In the genomic region with DNA sequence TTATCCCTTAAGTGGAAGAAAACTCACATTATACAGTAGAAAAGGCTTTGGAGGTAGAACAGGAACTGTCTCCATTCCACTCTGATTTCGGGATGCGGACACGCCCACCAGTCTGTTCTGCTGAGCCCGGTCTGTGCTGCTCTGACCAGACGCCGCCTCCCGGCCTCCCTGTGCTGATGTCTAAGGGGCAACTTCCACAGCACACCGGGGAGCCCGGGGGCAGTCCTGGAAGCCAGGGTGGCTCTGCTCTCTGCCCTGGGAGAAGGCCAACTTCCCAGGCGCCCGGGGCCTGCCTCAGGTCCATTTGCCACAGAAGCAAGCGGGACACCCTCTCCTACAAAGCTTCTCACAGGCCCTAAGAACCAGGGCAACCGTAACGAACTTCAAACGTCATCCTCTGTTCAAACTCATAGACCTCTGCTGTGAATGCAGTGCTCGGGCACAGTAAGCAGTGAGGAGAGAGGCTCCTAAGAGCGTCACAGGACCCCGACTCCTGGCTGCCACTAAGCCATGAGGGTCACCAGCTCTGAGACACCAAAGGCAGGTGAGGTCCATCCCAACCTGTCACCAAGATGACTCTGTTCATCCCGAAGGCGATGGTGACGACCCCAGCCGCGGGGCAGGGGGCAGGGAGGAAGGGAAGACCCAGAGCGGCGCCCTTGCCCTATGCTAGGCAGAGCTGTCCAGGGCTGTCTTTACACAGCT, we compare ENCODE assay signal across 14 cellular contexts.
"Had no signal": no experiment of that assay in that cellular context is flagged by ENCODE, and none has a peak within 500 bp of the region (broad histone marks: within the 10 kb centered on the region; RNA-seq: fewer than 3 reads in every experiment).

No MANE protein-coding gene starts in this region.

- H2AFZ ChIP-seq: hepatocyte, parathyroid adenoma had no signal

- DNase-seq: activated CD4-positive, CD25-positive, alpha-beta regulatory T cell treated with anti-CD3 and anti-CD28 coated beads, Interleukin-2, amount 50 U/mL, for 72 hours; activated effector memory CD4-positive, alpha-beta T cell treated with Interleukin-2 at 50 U/mL for 16 hours; activated naive CD4-positive, alpha-beta T cell treated with anti-CD3 and anti-CD28 coated beads, Interleukin-2, amount 50 U/mL, for 16 hours; activated T-cell treated with anti-CD3 and anti-CD28 coated beads, Interleukin-2, amount 50 U/mL, for 1 hour; naive B cell; stimulated activated CD4-positive, alpha-beta T cell treated with anti-CD3 and anti-CD28 coated beads, Interleukin-12 subunit alpha, Interleukin-12 subunit beta, amount 100 ng/mL, for 4 hours; stimulated activated CD4-positive, alpha-beta T cell treated with anti-CD3 and anti-CD28 coated beads, Interleukin-2, amount 100 ng/mL, for 24 hours; T1000; transverse colon had no signal

- H3K4me3 ChIP-seq: cardiac muscle cell, hepatocyte, transverse colon had no signal

- H3K36me3 Mint-ChIP-seq: naive B cell had no signal

- H3K9me3 Mint-ChIP-seq: naive B cell had no signal

- H3K27me3 ChIP-seq: cardiac muscle cell, hepatocyte, transverse colon had no signal

- H3K27me3 Mint-ChIP-seq: naive B cell had no signal

- ATAC-seq: esophagus mucosa, left lobe of liver had no signal

- H3K9me3 ChIP-seq: transverse colon had no signal

- H3K9ac ChIP-seq: parathyroid adenoma had no signal

- H3K4me2 ChIP-seq: hepatocyte had no signal

- H3K36me3 ChIP-seq: cardiac muscle cell, transverse colon had no signal
